ENCODE assay signal across 24 cellular contexts in genomic region chrX:10508891-10509290, GRCh38.
"Had no signal": no experiment of that assay in that cellular context is flagged by ENCODE, and none has a peak within 500 bp of the region (broad histone marks: within the 10 kb centered on the region; RNA-seq: fewer than 3 reads in every experiment).

No MANE protein-coding gene starts in this region.

- H3K4me1 Mint-ChIP-seq: stimulated activated effector memory CD8-positive, alpha-beta T cell treated with anti-CD3 and anti-CD28 coated beads, Interleukin-12 subunit alpha, Interleukin-12 subunit beta, amount 100 ng/mL, for 72 hours had no signal

- H3K27ac ChIP-seq: epithelial cell of prostate, esophagus squamous epithelium, heart right ventricle, left ventricle myocardium inferior, neutrophil, right lobe of liver, thoracic aorta had no signal

- H3K9me3 Mint-ChIP-seq: activated naive CD4-positive, alpha-beta T cell treated with anti-CD3 and anti-CD28 coated beads, Interleukin-2, amount 50 U/mL, for 72 hours; natural killer cell treated with Interleukin-12 subunit alpha and Interleukin-12 subunit beta and Interleukin-15 and Interleukin-18, amount 100 ng/mL, for 72 hours; stimulated activated effector memory CD8-positive, alpha-beta T cell treated with anti-CD3 and anti-CD28 coated beads, Interleukin-12 subunit alpha, Interleukin-12 subunit beta, amount 100 ng/mL, for 72 hours; stimulated activated naive CD8-positive, alpha-beta T cell treated with anti-CD3 and anti-CD28 coated beads, Interleukin-15, Interleukin-2, amounts not matched to agents 100 ng/mL and 50 ng/mL, for 24 hours; T-helper 2 cell treated with Interferon-gamma antibody and Interleukin-4, amounts not matched to agents 5 μg/mL and 100 μg/mL, for 36 hours had no signal

- ATAC-seq: activated naive CD4-positive, alpha-beta T cell treated with anti-CD3 and anti-CD28 coated beads, Interleukin-2, amount 50 U/mL, for 72 hours; activated T-cell treated with anti-CD3 and anti-CD28 coated beads, Interleukin-2, amount 50 U/mL, for 72 hours; heart right ventricle; mucosa of descending colon; natural killer cell treated with Interleukin-12 subunit alpha and Interleukin-12 subunit beta and Interleukin-15 and Interleukin-18, amount 100 ng/mL, for 72 hours; right lobe of liver; stimulated activated effector memory CD8-positive, alpha-beta T cell treated with anti-CD3 and anti-CD28 coated beads, Interleukin-12 subunit alpha, Interleukin-12 subunit beta, amount 100 ng/mL, for 72 hours had no signal

- DNase-seq: activated CD4-positive, alpha-beta T cell treated with anti-CD3 and anti-CD28 coated beads for 4 hours; activated CD4-positive, alpha-beta T cell treated with anti-CD3 and anti-CD28 coated beads, Interleukin-2, amount 50 U/mL, for 4 hours; activated naive CD4-positive, alpha-beta T cell; activated T-cell treated with anti-CD3 and anti-CD28 coated beads for 4 hours; activated T-cell treated with anti-CD3 and anti-CD28 coated beads, Interleukin-2, amount 50 U/mL, for 72 hours; effector CD8-positive, alpha-beta T cell; esophagus squamous epithelium; foreskin melanocyte; heart right ventricle; left ventricle myocardium inferior; mesendoderm; mucosa of descending colon; right lobe of liver; stimulated activated CD4-positive, alpha-beta T cell treated with anti-CD3 and anti-CD28 coated beads, Interleukin-4, amount 100 ng/mL, for 1 hour; trophoblast cell had no signal

- H3K27me3 Mint-ChIP-seq: stimulated activated naive CD8-positive, alpha-beta T cell treated with anti-CD3 and anti-CD28 coated beads, Interleukin-15, Interleukin-2, amounts not matched to agents 100 ng/mL and 50 ng/mL, for 24 hours had no signal

- H3K36me3 ChIP-seq: esophagus squamous epithelium, heart right ventricle, left ventricle myocardium inferior, neutrophil, right lobe of liver, thoracic aorta had no signal

- H3K36me3 Mint-ChIP-seq: activated naive CD4-positive, alpha-beta T cell treated with anti-CD3 and anti-CD28 coated beads, Interleukin-2, amount 50 U/mL, for 72 hours; natural killer cell treated with Interleukin-12 subunit alpha and Interleukin-12 subunit beta and Interleukin-15 and Interleukin-18, amount 100 ng/mL, for 72 hours; stimulated activated effector memory CD8-positive, alpha-beta T cell treated with anti-CD3 and anti-CD28 coated beads, Interleukin-12 subunit alpha, Interleukin-12 subunit beta, amount 100 ng/mL, for 72 hours had no signal

- H3K4me1 ChIP-seq: esophagus squamous epithelium, right lobe of liver had no signal

- H3K27ac Mint-ChIP-seq: activated naive CD4-positive, alpha-beta T cell treated with anti-CD3 and anti-CD28 coated beads, Interleukin-2, amount 50 U/mL, for 72 hours; activated T-cell treated with anti-CD3 and anti-CD28 coated beads, Interleukin-2, amount 50 U/mL, for 72 hours; natural killer cell treated with Interleukin-12 subunit alpha and Interleukin-12 subunit beta and Interleukin-15 and Interleukin-18, amount 100 ng/mL, for 72 hours; stimulated activated effector memory CD8-positive, alpha-beta T cell treated with anti-CD3 and anti-CD28 coated beads, Interleukin-12 subunit alpha, Interleukin-12 subunit beta, amount 100 ng/mL, for 72 hours; stimulated activated naive CD8-positive, alpha-beta T cell treated with anti-CD3 and anti-CD28 coated beads, Interleukin-15, Interleukin-2, amounts not matched to agents 100 ng/mL and 50 ng/mL, for 24 hours; T-helper 2 cell treated with Interferon-gamma antibody and Interleukin-4, amounts not matched to agents 5 μg/mL and 100 μg/mL, for 36 hours had no signal

- H3K27me3 ChIP-seq: esophagus squamous epithelium, heart right ventricle, neutrophil, right lobe of liver had no signal

- H3K4me3 ChIP-seq: esophagus squamous epithelium, heart right ventricle, left ventricle myocardium inferior, lung, mucosa of descending colon, right lobe of liver, thoracic aorta had no signal

- H3K9me3 ChIP-seq: esophagus squamous epithelium, heart right ventricle, left ventricle myocardium inferior, mucosa of descending colon, neutrophil, right lobe of liver, thoracic aorta had no signal

- H3K4me3 Mint-ChIP-seq: activated T-cell treated with anti-CD3 and anti-CD28 coated beads, Interleukin-2, amount 50 U/mL, for 72 hours; natural killer cell treated with Interleukin-12 subunit alpha and Interleukin-12 subunit beta and Interleukin-15 and Interleukin-18, amount 100 ng/mL, for 72 hours; stimulated activated effector memory CD8-positive, alpha-beta T cell treated with anti-CD3 and anti-CD28 coated beads, Interleukin-12 subunit alpha, Interleukin-12 subunit beta, amount 100 ng/mL, for 72 hours; stimulated activated naive CD8-positive, alpha-beta T cell treated with anti-CD3 and anti-CD28 coated beads, Interleukin-15, Interleukin-2, amounts not matched to agents 100 ng/mL and 50 ng/mL, for 24 hours; T-helper 2 cell treated with Interferon-gamma antibody and Interleukin-4, amounts not matched to agents 5 μg/mL and 100 μg/mL, for 36 hours had no signal
